In the genomic region with DNA sequence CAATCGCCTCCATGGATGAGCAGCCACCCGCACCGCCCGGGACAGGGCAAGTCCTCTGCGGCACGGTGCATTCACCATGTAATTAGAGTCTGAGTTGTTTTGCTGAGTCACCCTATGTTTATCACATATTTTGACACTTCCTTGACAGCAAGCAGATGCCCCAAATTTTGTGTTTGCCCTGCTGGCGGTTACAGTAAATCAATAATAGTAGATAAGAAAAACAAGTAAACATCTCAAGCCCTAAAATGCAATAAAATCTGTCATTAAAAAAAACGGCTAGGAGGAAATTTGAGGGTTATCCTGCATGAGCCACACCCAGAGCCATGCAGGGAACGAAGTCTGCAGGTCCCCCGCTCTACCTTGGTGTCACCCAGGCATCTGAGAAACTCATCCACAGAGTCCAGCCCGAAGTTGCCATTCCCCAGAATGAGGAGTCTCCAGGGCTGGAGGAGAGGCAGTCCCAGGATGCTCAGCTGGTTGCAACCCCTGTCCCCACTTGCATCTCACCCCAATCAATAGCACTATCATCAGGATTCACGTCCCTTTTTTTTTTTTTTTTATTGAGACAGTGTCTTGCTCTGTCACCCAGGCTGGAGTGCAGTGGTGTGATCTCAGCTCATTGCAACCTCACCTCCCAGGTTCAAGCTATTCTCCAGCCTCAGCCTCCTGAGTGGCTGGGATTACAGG, we compare ENCODE assay signal across 10 cellular contexts. TPM values are rescaled to one million over a fixed set of nuclear protein-coding genes. Genes with fewer than 3 reads are reported as not detected.
DNase-seq lines count a peak whose midpoint lies in the region; ATAC-seq and FAIRE-seq lines count a peak whose summit lies in the region.
"Had no signal": no experiment of that assay in that cellular context is flagged by ENCODE, and none has a peak within 500 bp of the region (broad histone marks: within the 10 kb centered on the region; RNA-seq: fewer than 3 reads in every experiment).

No MANE protein-coding gene starts in this region.

- FAIRE-seq in endometrium (lab: Jason Lieb, UNC) = peak; percentile 8

- DNase-seq in activated CD4-positive, alpha-beta T cell treated with anti-CD3 and anti-CD28 coated beads, Interleukin-2, amount 50 U/mL, for 1 hour = peak; percentile 26
- DNase-seq in activated CD4-positive, alpha-beta T cell treated with anti-CD3 and anti-CD28 coated beads for 1 hour = no peak
- DNase-seq in NOMO-1 (lab: John Stamatoyannopoulos, UW; ENCODE audit: unreplicated experiment in 2 of 2) (peak; percentile 57 to 85), renal cortical epithelial cell (ENCODE audit: low read depth) (peak; percentile 86), NCI-H1105 treated with DMSO at 0.1 percent for 48 hours (lab: John Stamatoyannopoulos, UW) (no peak)
- DNase-seq: activated B cell treated with CpG ODN at 0.5 μM for 24 hours had no signal

- ATAC-seq in GM18909 (IDR thresholded peaks at IDR 0.05; ENCODE audit: poor library complexity, unreplicated experiment) = no peak
- ATAC-seq in GM18858 (IDR thresholded peaks at IDR 0.05; ENCODE audit: unreplicated experiment) = no peak

RNA-seq across cellular contexts. Expression of a gene that starts 16.5 kb away (rescaled TPM):
- total RNA-seq in renal cortical epithelial cell = 0.52 TPM in 1 of 2 replicates, not detected in the other
- total RNA-seq: activated B cell treated with CpG ODN at 0.5 μM for 24 hours, Daoy had no signal

RNA-seq across cellular contexts. Expression of a gene that starts 50.7 kb away (rescaled TPM):
- 152 and 286 TPM in 2 replicates for total RNA-seq in renal cortical epithelial cell

Comparison
In these comparisons a context has a peak if more than half of its experiments do, and no peak if none do; other contexts are left out.
1. DNase-seq: peak in activated CD4-positive, alpha-beta T cell treated with anti-CD3 and anti-CD28 coated beads, Interleukin-2, amount 50 U/mL, for 1 hour (single experiment), NOMO-1 (2 of 2) and renal cortical epithelial cell (single experiment); none in activated CD4-positive, alpha-beta T cell treated with anti-CD3 and anti-CD28 coated beads for 1 hour (single experiment) and NCI-H1105 treated with DMSO at 0.1 percent for 48 hours (single experiment).